19 cellular contexts compared by ENCODE assay signal in genomic region chr7:38751416-38751815, GRCh38.
"Had no signal": no experiment of that assay in that cellular context is flagged by ENCODE, and none has a peak within 500 bp of the region (broad histone marks: within the 10 kb centered on the region; RNA-seq: fewer than 3 reads in every experiment).

No MANE protein-coding gene starts in this region.

- H3K4me2 ChIP-seq: smooth muscle cell had no signal

- FAIRE-seq: bronchial epithelial cell, islet of Langerhans, pancreas had no signal

- H3K9me3 ChIP-seq: neutrophil, pancreas, right lobe of liver, stomach, testis had no signal

- H3K27ac Mint-ChIP-seq: activated CD4-positive, alpha-beta T cell treated with anti-CD3 and anti-CD28 coated beads, Interleukin-2, amount 10 ng/mL, durations not matched to agents 7 days and 5 days; activated T-cell treated with anti-CD3 and anti-CD28 coated beads, Interleukin-2, amount 50 U/mL, for 72 hours; dendritic cell treated with granulocyte-macrophage colony-stimulating factor and Interleukin-4, amounts not matched to agents 40 ng/mL and 50 ng/mL, for 4 days; type B pancreatic cell had no signal

- H3K4me3 ChIP-seq: lung, pancreas, right lobe of liver, smooth muscle cell, stomach, testis had no signal

- H3K4me1 ChIP-seq: pancreas, right lobe of liver, stomach, testis had no signal

- H3K27ac ChIP-seq: neutrophil, pancreas, right lobe of liver, stomach, testis had no signal

- H3K27me3 ChIP-seq: neutrophil, pancreas, right lobe of liver, stomach, testis had no signal

- H3K27me3 Mint-ChIP-seq: activated CD4-positive, alpha-beta T cell treated with anti-CD3 and anti-CD28 coated beads, Interleukin-2, amount 10 ng/mL, durations not matched to agents 7 days and 5 days; dendritic cell treated with granulocyte-macrophage colony-stimulating factor and Interleukin-4, amounts not matched to agents 40 ng/mL and 50 ng/mL, for 4 days; type B pancreatic cell had no signal

- DNase-seq: activated CD4-positive, alpha-beta T cell treated with anti-CD3 and anti-CD28 coated beads, Interleukin-2, amount 10 ng/mL, durations not matched to agents 7 days and 5 days; activated CD8-positive, alpha-beta memory T cell treated with anti-CD3 and anti-CD28 coated beads, Interleukin-2, amount 50 U/mL, for 48 hours; activated effector memory CD4-positive, alpha-beta T cell treated with anti-CD3 and anti-CD28 coated beads, Interleukin-2, amount 50 U/mL, for 16 hours; activated naive CD4-positive, alpha-beta T cell treated with anti-CD3 and anti-CD28 coated beads, Interleukin-2, amount 50 U/mL, for 16 hours; activated T-cell treated with anti-CD3 and anti-CD28 coated beads, Interleukin-2, amount 50 U/mL, for 72 hours; effector CD8-positive, alpha-beta T cell; natural killer cell; pancreas; right lobe of liver; stimulated activated CD4-positive, alpha-beta T cell treated with anti-CD3 and anti-CD28 coated beads, Interleukin-4, amount 100 ng/mL, for 1 hour; stomach; testis had no signal

- H3K4me3 Mint-ChIP-seq: activated CD4-positive, alpha-beta T cell treated with anti-CD3 and anti-CD28 coated beads, Interleukin-2, amount 10 ng/mL, durations not matched to agents 7 days and 5 days; activated T-cell treated with anti-CD3 and anti-CD28 coated beads, Interleukin-2, amount 50 U/mL, for 72 hours; dendritic cell treated with granulocyte-macrophage colony-stimulating factor and Interleukin-4, amounts not matched to agents 40 ng/mL and 50 ng/mL, for 4 days; natural killer cell; type B pancreatic cell had no signal

- H3K4me1 Mint-ChIP-seq: activated CD4-positive, alpha-beta T cell treated with anti-CD3 and anti-CD28 coated beads, Interleukin-2, amount 10 ng/mL, durations not matched to agents 7 days and 5 days had no signal

- H3K9me3 Mint-ChIP-seq: activated CD4-positive, alpha-beta T cell treated with anti-CD3 and anti-CD28 coated beads, Interleukin-2, amount 10 ng/mL, durations not matched to agents 7 days and 5 days; activated T-cell treated with anti-CD3 and anti-CD28 coated beads, Interleukin-2, amount 50 U/mL, for 72 hours; dendritic cell treated with granulocyte-macrophage colony-stimulating factor and Interleukin-4, amounts not matched to agents 40 ng/mL and 50 ng/mL, for 4 days; natural killer cell; type B pancreatic cell had no signal
